1 cellular context compared by ENCODE assay signal in the genomic region with DNA sequence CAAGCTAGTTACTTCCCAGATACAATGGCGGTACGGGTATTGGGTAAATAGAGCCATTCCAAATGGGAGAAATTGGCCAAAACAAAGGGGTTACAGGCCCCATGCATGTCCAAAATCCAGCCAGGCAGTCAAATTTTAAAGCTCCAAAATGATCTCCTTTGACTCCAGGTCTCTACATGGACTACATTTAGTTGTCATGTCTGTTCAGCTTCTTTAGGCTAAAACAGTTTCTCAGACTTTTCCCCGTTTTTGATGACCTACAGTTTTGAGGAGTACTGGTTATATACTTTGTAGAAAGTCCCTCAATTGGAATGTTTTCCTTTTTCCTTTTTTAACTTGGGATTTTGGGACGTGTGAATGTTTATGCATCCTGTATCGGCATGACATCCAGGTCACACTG.
TF ChIP-seq lines count a peak whose summit lies in the region.

No MANE protein-coding gene starts in this region.

TF ChIP-seq in HepG2, 621 proteins besides CTCF, POLR2A, EP300 and RAD21:
- TF ChIP-seq, protein P1, sequence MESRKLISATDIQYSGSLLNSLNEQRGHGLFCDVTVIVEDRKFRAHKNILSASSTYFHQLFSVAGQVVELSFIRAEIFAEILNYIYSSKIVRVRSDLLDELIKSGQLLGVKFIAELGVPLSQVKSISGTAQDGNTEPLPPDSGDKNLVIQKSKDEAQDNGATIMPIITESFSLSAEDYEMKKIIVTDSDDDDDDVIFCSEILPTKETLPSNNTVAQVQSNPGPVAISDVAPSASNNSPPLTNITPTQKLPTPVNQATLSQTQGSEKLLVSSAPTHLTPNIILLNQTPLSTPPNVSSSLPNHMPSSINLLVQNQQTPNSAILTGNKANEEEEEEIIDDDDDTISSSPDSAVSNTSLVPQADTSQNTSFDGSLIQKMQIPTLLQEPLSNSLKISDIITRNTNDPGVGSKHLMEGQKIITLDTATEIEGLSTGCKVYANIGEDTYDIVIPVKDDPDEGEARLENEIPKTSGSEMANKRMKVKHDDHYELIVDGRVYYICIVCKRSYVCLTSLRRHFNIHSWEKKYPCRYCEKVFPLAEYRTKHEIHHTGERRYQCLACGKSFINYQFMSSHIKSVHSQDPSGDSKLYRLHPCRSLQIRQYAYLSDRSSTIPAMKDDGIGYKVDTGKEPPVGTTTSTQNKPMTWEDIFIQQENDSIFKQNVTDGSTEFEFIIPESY (CRISPR knock-in tag; IDR thresholded peaks at IDR 0.05): peak; percentile 70
- TF ChIP-seq RBFOX2 (IDR thresholded peaks at IDR 0.05; ENCODE audit: low read depth, low read length): no peak
TF ChIP-seq in HepG2: peak in this region for 1.
